37 cellular contexts compared by ENCODE assay signal in genomic region chr3:185490241-185490640, GRCh38.
"Had no signal": no experiment of that assay in that cellular context is flagged by ENCODE, and none has a peak within 500 bp of the region (broad histone marks: within the 10 kb centered on the region; RNA-seq: fewer than 3 reads in every experiment).

No MANE protein-coding gene starts in this region.

- H3K4me1 ChIP-seq: adrenal gland, esophagus muscularis mucosa, foreskin keratinocyte, gastrocnemius medialis, heart right ventricle had no signal

- H3K27me3 Mint-ChIP-seq: activated B cell treated with CpG ODN at 0.5 μM for 24 hours; activated CD4-positive, alpha-beta memory T cell treated with anti-CD3 and anti-CD28 coated beads for 36 hours; activated CD4-positive, alpha-beta T cell treated with anti-CD3 and anti-CD28 coated beads for 36 hours; activated CD4-positive, alpha-beta T cell treated with anti-CD3 and anti-CD28 coated beads, Interleukin-2, amount 10 ng/mL, durations not matched to agents 24 days and 14 days; activated CD8-positive, alpha-beta memory T cell treated with anti-CD3 and anti-CD28 coated beads, Interleukin-2, amount 10 ng/mL, durations not matched to agents 7 days and 5 days; activated naive CD4-positive, alpha-beta T cell treated with anti-CD3 and anti-CD28 coated beads, Interleukin-2, amount 50 U/mL, for 24 hours; activated naive CD8-positive, alpha-beta T cell treated with anti-CD3 and anti-CD28 coated beads for 36 hours; activated naive CD8-positive, alpha-beta T cell treated with anti-CD3 and anti-CD28 coated beads, Interleukin-2, amount 50 U/mL, for 24 hours; T-cell had no signal

- H3K4me3 Mint-ChIP-seq: activated B cell treated with CpG ODN at 0.5 μM for 24 hours; activated CD4-positive, alpha-beta memory T cell treated with anti-CD3 and anti-CD28 coated beads for 36 hours; activated CD4-positive, alpha-beta T cell treated with anti-CD3 and anti-CD28 coated beads for 36 hours; activated CD4-positive, alpha-beta T cell treated with anti-CD3 and anti-CD28 coated beads, Interleukin-2, amount 10 ng/mL, durations not matched to agents 24 days and 14 days; activated CD8-positive, alpha-beta memory T cell treated with anti-CD3 and anti-CD28 coated beads, Interleukin-2, amount 10 ng/mL, durations not matched to agents 7 days and 5 days; activated CD8-positive, alpha-beta T cell treated with anti-CD3 and anti-CD28 coated beads, Interleukin-2, amount 10 ng/mL, durations not matched to agents 7 days and 5 days; activated naive CD4-positive, alpha-beta T cell treated with anti-CD3 and anti-CD28 coated beads for 36 hours; activated naive CD4-positive, alpha-beta T cell treated with anti-CD3 and anti-CD28 coated beads, Interleukin-2, amount 50 U/mL, for 24 hours; activated naive CD8-positive, alpha-beta T cell treated with anti-CD3 and anti-CD28 coated beads for 36 hours; activated naive CD8-positive, alpha-beta T cell treated with anti-CD3 and anti-CD28 coated beads, Interleukin-2, amount 50 U/mL, for 24 hours; activated T-helper 1 cell treated with anti-CD3 and anti-CD28 coated beads, Interleukin-12 subunit alpha, Interleukin-12 subunit beta, Interleukin-2, Interleukin-4 antibody, amounts not matched to agents 30 ng/mL and 10 ng/mL and 1 ng/mL, durations not matched to agents 14 hours and 24 hours and 36 hours; T-cell; T-helper 1 cell treated with Interleukin-12 subunit alpha and Interleukin-12 subunit beta and Interleukin-4 antibody, amounts not matched to agents 30 μg/mL and 1 μg/mL, for 36 hours; T-helper 2 cell treated with Interferon-gamma antibody and Interleukin-4, amounts not matched to agents 5 μg/mL and 100 μg/mL, for 36 hours had no signal

- DNase-seq: activated B cell treated with CpG ODN at 0.5 μM for 24 hours; activated CD4-positive, alpha-beta memory T cell treated with anti-CD3 and anti-CD28 coated beads for 36 hours; activated CD4-positive, alpha-beta T cell treated with anti-CD3 and anti-CD28 coated beads for 36 hours; activated CD4-positive, alpha-beta T cell treated with anti-CD3 and anti-CD28 coated beads, Interleukin-2, amount 10 ng/mL, durations not matched to agents 24 days and 14 days; activated CD8-positive, alpha-beta memory T cell treated with anti-CD3 and anti-CD28 coated beads, Interleukin-2, amount 10 ng/mL, durations not matched to agents 7 days and 5 days; activated CD8-positive, alpha-beta memory T cell treated with anti-CD3 and anti-CD28 coated beads, Interleukin-2, amount 50 U/mL, for 4 hours; activated CD8-positive, alpha-beta T cell treated with anti-CD3 and anti-CD28 coated beads, Interleukin-2, amount 10 ng/mL, durations not matched to agents 7 days and 5 days; activated effector memory CD4-positive, alpha-beta T cell treated with anti-CD3 and anti-CD28 coated beads, Interleukin-2, amount 50 U/mL, for 16 hours; activated naive CD4-positive, alpha-beta T cell treated with anti-CD3 and anti-CD28 coated beads for 36 hours; activated naive CD8-positive, alpha-beta T cell treated with anti-CD3 and anti-CD28 coated beads for 36 hours; activated naive CD8-positive, alpha-beta T cell treated with anti-CD3 and anti-CD28 coated beads, Interleukin-2, amount 50 U/mL, for 24 hours; activated T-cell treated with anti-CD3 and anti-CD28 coated beads, Interleukin-2, amount 50 U/mL, for 1 hour; activated T-cell treated with anti-CD3 and anti-CD28 coated beads, Interleukin-2, amount 50 U/mL, for 48 hours; adrenal gland; amygdala; aorta; central memory CD4-positive, alpha-beta T cell; cerebellar nuclear complex; effector CD8-positive, alpha-beta T cell; gastrocnemius medialis; heart right ventricle; T-cell; T1000; WERI-Rb-1 had no signal

- H3K4me3 ChIP-seq: adrenal gland, body of pancreas, cardiac muscle cell, colonic mucosa, esophagus muscularis mucosa, gastrocnemius medialis, heart right ventricle had no signal

- H3K27me3 ChIP-seq: adrenal gland, body of pancreas, cardiac muscle cell, colonic mucosa, esophagus muscularis mucosa, foreskin keratinocyte, gastrocnemius medialis, heart right ventricle had no signal

- H3K9me3 ChIP-seq: adrenal gland, body of pancreas, colonic mucosa, esophagus muscularis mucosa, gastrocnemius medialis, heart right ventricle had no signal

- H3K27ac Mint-ChIP-seq: activated B cell treated with CpG ODN at 0.5 μM for 24 hours; activated CD4-positive, alpha-beta memory T cell treated with anti-CD3 and anti-CD28 coated beads for 36 hours; activated CD4-positive, alpha-beta T cell treated with anti-CD3 and anti-CD28 coated beads for 36 hours; activated CD4-positive, alpha-beta T cell treated with anti-CD3 and anti-CD28 coated beads, Interleukin-2, amount 10 ng/mL, durations not matched to agents 24 days and 14 days; activated CD8-positive, alpha-beta memory T cell treated with anti-CD3 and anti-CD28 coated beads, Interleukin-2, amount 10 ng/mL, durations not matched to agents 7 days and 5 days; activated CD8-positive, alpha-beta T cell treated with anti-CD3 and anti-CD28 coated beads, Interleukin-2, amount 10 ng/mL, durations not matched to agents 7 days and 5 days; activated naive CD4-positive, alpha-beta T cell treated with anti-CD3 and anti-CD28 coated beads for 36 hours; activated naive CD4-positive, alpha-beta T cell treated with anti-CD3 and anti-CD28 coated beads, Interleukin-2, amount 50 U/mL, for 24 hours; activated naive CD8-positive, alpha-beta T cell treated with anti-CD3 and anti-CD28 coated beads for 36 hours; activated naive CD8-positive, alpha-beta T cell treated with anti-CD3 and anti-CD28 coated beads, Interleukin-2, amount 50 U/mL, for 24 hours; activated T-helper 1 cell treated with anti-CD3 and anti-CD28 coated beads, Interleukin-12 subunit alpha, Interleukin-12 subunit beta, Interleukin-2, Interleukin-4 antibody, amounts not matched to agents 30 ng/mL and 10 ng/mL and 1 ng/mL, durations not matched to agents 14 hours and 24 hours and 36 hours; activated T-helper 2 cell treated with anti-CD3 and anti-CD28 coated beads, Interferon-gamma antibody, Interleukin-2, Interleukin-4, amounts not matched to agents 10 μg/mL and 5 μg/mL and 100 μg/mL, durations not matched to agents 14 hours and 24 hours and 36 hours; T-cell; T-helper 1 cell treated with Interleukin-12 subunit alpha and Interleukin-12 subunit beta and Interleukin-4 antibody, amounts not matched to agents 30 μg/mL and 1 μg/mL, for 36 hours; T-helper 2 cell treated with Interferon-gamma antibody and Interleukin-4, amounts not matched to agents 5 μg/mL and 100 μg/mL, for 36 hours had no signal

- FAIRE-seq: endometrium, endothelial cell of umbilical vein had no signal

- H3K27ac ChIP-seq: adrenal gland, body of pancreas, cardiac muscle cell, colonic mucosa, esophagus muscularis mucosa, foreskin keratinocyte, gastrocnemius medialis, heart right ventricle, WERI-Rb-1 had no signal

- ATAC-seq: activated CD4-positive, alpha-beta T cell treated with anti-CD3 and anti-CD28 coated beads for 36 hours; activated CD4-positive, CD25-positive, alpha-beta regulatory T cell treated with anti-CD3 and anti-CD28 coated beads, Interleukin-2, amount 50 U/mL, for 24 hours; activated CD8-positive, alpha-beta memory T cell treated with anti-CD3 and anti-CD28 coated beads, Interleukin-2, amount 10 ng/mL, durations not matched to agents 7 days and 5 days; activated CD8-positive, alpha-beta T cell treated with anti-CD3 and anti-CD28 coated beads, Interleukin-2, amount 10 ng/mL, durations not matched to agents 7 days and 5 days; activated naive CD8-positive, alpha-beta T cell treated with anti-CD3 and anti-CD28 coated beads, Interleukin-2, amount 50 U/mL, for 24 hours; foreskin keratinocyte; gastrocnemius medialis; heart right ventricle; T-cell had no signal

- H3K9me3 Mint-ChIP-seq: activated B cell treated with CpG ODN at 0.5 μM for 24 hours; activated CD4-positive, alpha-beta memory T cell treated with anti-CD3 and anti-CD28 coated beads for 36 hours; activated CD4-positive, alpha-beta T cell treated with anti-CD3 and anti-CD28 coated beads, Interleukin-2, amount 10 ng/mL, durations not matched to agents 24 days and 14 days; activated naive CD4-positive, alpha-beta T cell treated with anti-CD3 and anti-CD28 coated beads for 36 hours; activated naive CD4-positive, alpha-beta T cell treated with anti-CD3 and anti-CD28 coated beads, Interleukin-2, amount 50 U/mL, for 24 hours; activated naive CD8-positive, alpha-beta T cell treated with anti-CD3 and anti-CD28 coated beads for 36 hours; activated naive CD8-positive, alpha-beta T cell treated with anti-CD3 and anti-CD28 coated beads, Interleukin-2, amount 50 U/mL, for 24 hours; activated T-helper 1 cell treated with anti-CD3 and anti-CD28 coated beads, Interleukin-12 subunit alpha, Interleukin-12 subunit beta, Interleukin-2, Interleukin-4 antibody, amounts not matched to agents 30 ng/mL and 10 ng/mL and 1 ng/mL, durations not matched to agents 14 hours and 24 hours and 36 hours; activated T-helper 2 cell treated with anti-CD3 and anti-CD28 coated beads, Interferon-gamma antibody, Interleukin-2, Interleukin-4, amounts not matched to agents 10 μg/mL and 5 μg/mL and 100 μg/mL, durations not matched to agents 14 hours and 24 hours and 36 hours; T-cell; T-helper 1 cell treated with Interleukin-12 subunit alpha and Interleukin-12 subunit beta and Interleukin-4 antibody, amounts not matched to agents 30 μg/mL and 1 μg/mL, for 36 hours; T-helper 2 cell treated with Interferon-gamma antibody and Interleukin-4, amounts not matched to agents 5 μg/mL and 100 μg/mL, for 36 hours had no signal

- H3K4me1 Mint-ChIP-seq: activated B cell treated with CpG ODN at 0.5 μM for 24 hours; activated CD4-positive, alpha-beta T cell treated with anti-CD3 and anti-CD28 coated beads for 36 hours; activated naive CD8-positive, alpha-beta T cell treated with anti-CD3 and anti-CD28 coated beads, Interleukin-2, amount 50 U/mL, for 24 hours had no signal
